In genomic region chr7:123635551-123636359, GRCh38 we compare ENCODE assay signal across 8 cellular contexts. TPM values are rescaled to one million over a fixed set of nuclear protein-coding genes. Genes with fewer than 3 reads are reported as not detected.
DNase-seq lines count a peak whose midpoint lies in the region; ATAC-seq and TF ChIP-seq lines count a peak whose summit lies in the region.

No MANE protein-coding gene starts in this region.

- no peaks in the 10 kb centered on the region for H3K79me2 ChIP-seq in Karpas-422 (ENCODE audit: low read length)

- H3K4me2 ChIP-seq in Karpas-422 (ENCODE audit: low read depth, low read length, poor library complexity, severe bottlenecking), result no peak overlapping the region

- H2AFZ ChIP-seq in Karpas-422 (ENCODE audit: low read length), result no peak overlapping the region

- H3K27ac Mint-ChIP-seq in activated T-helper 17 cell treated with anti-CD3 and anti-CD28 coated beads, Interleukin-2, amount 50 U/mL, for 72 hours, result no peak overlapping the region

- H3K4me3 ChIP-seq in Karpas-422 (ENCODE audit: low read length) (no peak overlapping the region), body of pancreas (no peak overlapping the region), lung (no peak overlapping the region)

- H4K20me1 ChIP-seq in Karpas-422 (ENCODE audit: insufficient read depth, low read depth, low read length), result no peaks in the 10 kb centered on the region

- ATAC-seq in body of pancreas (no peak), lung (ENCODE audit: insufficient read depth, low FRiP score) (no peak), GM21390 (IDR thresholded peaks at IDR 0.05; ENCODE audit: unreplicated experiment) (no peak)
- no peak for ATAC-seq in activated T-helper 17 cell treated with anti-CD3 and anti-CD28 coated beads, Interleukin-2, amount 50 U/mL, for 72 hours (replicated peaks)

- H3K4me1 ChIP-seq in Karpas-422 (ENCODE audit: low read length), result no peaks in the 10 kb centered on the region
- no peaks in the 10 kb centered on the region for H3K4me1 ChIP-seq in body of pancreas
- peaks cover 0 to 13% of the 10 kb centered on the region in 2 donors for H3K4me1 ChIP-seq in lung (ENCODE audit: control insufficient read depth in 2 of 2, insufficient read depth in 2 of 2, low read length in 2 of 2)

- TF ChIP-seq POLR2A in body of pancreas (IDR thresholded peaks at IDR 0.05), result no peak

- H3K4me3 Mint-ChIP-seq in activated T-helper 17 cell treated with anti-CD3 and anti-CD28 coated beads, Interleukin-2, amount 50 U/mL, for 72 hours, result no peak overlapping the region

- no peaks in the 10 kb centered on the region for H3K9me3 ChIP-seq in Karpas-422 (ENCODE audit: low read length)
- no peaks in the 10 kb centered on the region for H3K9me3 ChIP-seq in body of pancreas
- no peaks in the 10 kb centered on the region for H3K9me3 ChIP-seq in lung (ENCODE audit: control insufficient read depth in 2 of 2, insufficient read depth in 1 of 2, low read length in 1 of 2)

- H3K27me3 ChIP-seq in Karpas-422 (ENCODE audit: low read length) (no peaks in the 10 kb centered on the region), body of pancreas (no peaks in the 10 kb centered on the region), lung (ENCODE audit: control insufficient read depth, insufficient read depth) (no peaks in the 10 kb centered on the region)

- TF ChIP-seq CTCF in body of pancreas (IDR thresholded peaks at IDR 0.05) (peak in 6 of 7 experiments; percentile 16 to 60 (median 48)), lung (IDR thresholded peaks at IDR 0.05; ENCODE audit: control extremely low read depth, extremely low read depth) (peak; percentile 12)

- H3K27me3 Mint-ChIP-seq in activated T-helper 17 cell treated with anti-CD3 and anti-CD28 coated beads, Interleukin-2, amount 50 U/mL, for 72 hours, result peaks cover 15% of the 10 kb centered on the region

- H3K36me3 Mint-ChIP-seq in activated T-helper 17 cell treated with anti-CD3 and anti-CD28 coated beads, Interleukin-2, amount 50 U/mL, for 72 hours (ENCODE audit: low read depth), result no peaks in the 10 kb centered on the region

- intact Hi-C loops in body of pancreas (cut with DNase I), result no loop called here

- 10 to 15% methylated on average over 4 of the region's 4 CpGs for WGBS in body of pancreas, 2 donors
- 48 to 51% methylated on average over 4 of the region's 4 CpGs for WGBS in lung, 2 donors

- H3K36me3 ChIP-seq in Karpas-422 (ENCODE audit: insufficient read depth, low read length), result no peaks in the 10 kb centered on the region
- H3K36me3 ChIP-seq in body of pancreas (replicated peaks in 1 of 2; ENCODE audit: insufficient read depth in 1 of 2, low read depth in 2 of 2), result no peaks in the 10 kb centered on the region
- no peaks in the 10 kb centered on the region for H3K36me3 ChIP-seq in lung (ENCODE audit: control insufficient read depth in 2 of 2, insufficient read depth in 2 of 2, low read length in 2 of 2)

- H3K27ac ChIP-seq in Karpas-422 (ENCODE audit: low read length), result no peak overlapping the region
- no peak overlapping the region for H3K27ac ChIP-seq in body of pancreas
- H3K27ac ChIP-seq in lung (ENCODE audit: low read depth in 1 of 2, low read length in 1 of 2), result no peak overlapping the region

- no peaks in the 10 kb centered on the region for H3K9me2 ChIP-seq in Karpas-422 (replicated peaks; ENCODE audit: insufficient read depth, low read length)

- no peaks in the 10 kb centered on the region for H3K9me3 Mint-ChIP-seq in activated T-helper 17 cell treated with anti-CD3 and anti-CD28 coated beads, Interleukin-2, amount 50 U/mL, for 72 hours

- no peaks in the 10 kb centered on the region for H3K4me1 Mint-ChIP-seq in activated T-helper 17 cell treated with anti-CD3 and anti-CD28 coated beads, Interleukin-2, amount 50 U/mL, for 72 hours

- peak; percentile 57 for DNase-seq in NCI-H2171 treated with DMSO at 0.1 percent for 48 hours (lab: John Stamatoyannopoulos, UW)
- no peak for DNase-seq in NCI-H2171 (lab: John Stamatoyannopoulos, UW)
- peak; percentile 47 for DNase-seq in Karpas-422
- DNase-seq in body of pancreas, result no peak
- DNase-seq in lung (ENCODE audit: low spot score), result no peak
- DNase-seq in activated naive CD4-positive, alpha-beta T cell treated with anti-CD3 and anti-CD28 coated beads, Interleukin-2, amount 50 U/mL, for 16 hours, result no peak

- H3K9ac ChIP-seq in Karpas-422 (ENCODE audit: low read length), result no peak overlapping the region

RNA-seq across cellular contexts. Expression of gene LMOD2, which starts 19.9 kb away (rescaled TPM):
- total RNA-seq in Karpas-422 (2014; rRNA removed; shearing (Covaris generic); ENCODE audit: low replicate concordance), result not detected in 2 replicates
- total RNA-seq in body of pancreas (not detected), lung (1 to 10 TPM in 1 of 2 donors, not detected in 1; 1.1 TPM)
- not detected for polyA plus RNA-seq in lung
- not detected for total RNA-seq in activated T-helper 17 cell treated with anti-CD3 and anti-CD28 coated beads, Interleukin-2, amount 50 U/mL, for 72 hours

RNA-seq across cellular contexts. Expression of gene ASB15, which starts 34.1 kb away (rescaled TPM):
- 0.04 TPM in 1 of 2 replicates, not detected in the other for total RNA-seq in Karpas-422 (2014; rRNA removed; shearing (Covaris generic); ENCODE audit: low replicate concordance)
- total RNA-seq in body of pancreas (not detected), lung (not detected)
- polyA plus RNA-seq in lung, result not detected
- total RNA-seq in activated T-helper 17 cell treated with anti-CD3 and anti-CD28 coated beads, Interleukin-2, amount 50 U/mL, for 72 hours, result not detected

Comparison
In these comparisons a context has a peak if more than half of its experiments do, and no peak if none do; other contexts are left out.
1. DNase-seq: peak in NCI-H2171 treated with DMSO at 0.1 percent for 48 hours (single experiment) and Karpas-422 (single experiment); none in NCI-H2171 (single experiment), body of pancreas (0 of 4), lung (single experiment) and activated naive CD4-positive, alpha-beta T cell treated with anti-CD3 and anti-CD28 coated beads, Interleukin-2, amount 50 U/mL, for 16 hours (single experiment).